In the genomic region with DNA sequence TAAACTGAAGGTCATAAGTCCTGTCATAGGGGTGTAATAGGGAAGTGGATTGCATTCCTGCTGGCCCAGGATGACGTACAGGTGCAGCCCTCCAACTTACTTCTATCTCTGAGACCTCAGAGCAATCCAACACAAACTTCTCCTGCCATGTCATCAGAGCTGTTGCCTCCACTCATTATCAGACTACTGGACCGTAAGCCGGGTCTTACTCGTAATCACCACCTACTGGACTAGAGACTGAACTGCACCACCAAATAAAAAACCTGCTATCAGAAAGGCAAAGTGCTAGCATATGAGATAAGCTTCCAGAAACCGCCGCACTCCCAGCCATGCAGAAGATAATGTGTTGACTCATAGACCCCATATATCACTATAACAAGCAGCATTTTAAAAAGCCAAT, we compare ENCODE assay signal across 10 cellular contexts.
A peak's percentile ranks its signal among the peaks of the same experiment; 100 is the strongest.
DNase-seq lines count a peak whose midpoint lies in the region; ATAC-seq and TF ChIP-seq lines count a peak whose summit lies in the region.
"Had no signal": no experiment of that assay in that cellular context is flagged by ENCODE, and none has a peak within 500 bp of the region (broad histone marks: within the 10 kb centered on the region; RNA-seq: fewer than 3 reads in every experiment).

No MANE protein-coding gene starts in this region.

- H3K79me2 ChIP-seq in HCT116 (ENCODE audit: insufficient read depth, low read length) = no peaks in the 10 kb centered on the region
- no peaks in the 10 kb centered on the region for H3K79me2 ChIP-seq in PC-9 (ENCODE audit: low read depth)

- no peaks in the 10 kb centered on the region for H3F3A ChIP-seq in PC-9 (ENCODE audit: insufficient read depth, low read depth)

- CTCF ChIA-PET in AG04449 (lab: Yijun Ruan, JAX) = interaction anchor here (0.6 to 1.0 kb wide), 3 partner anchors 14 to 867 kb away, joined by 3 to 4 read pairs (median 3); no protein-coding TSS in a partner anchor
- CTCF ChIA-PET in HCT116 (lab: Charles Lee) = no interaction called here
- CTCF ChIA-PET in PC-9 (lab: Charles Lee) = no interaction called here

- no peak overlapping the region for H3K9ac ChIP-seq in HCT116 (ENCODE audit: low read length)

- no peak for TF ChIP-seq POLR2A in HCT116 (IDR thresholded peaks at IDR 0.05; ENCODE audit: borderline replicate concordance, extremely low read depth, insufficient read depth, insufficient read length)

- RAD21 ChIA-PET in HCT116 (lab: Charles Lee; ENCODE audit: low non-redundant PET in 1 of 2, low total read pairs in 2 of 2, uncharacterized antibody in 2 of 2, unreplicated experiment in 2 of 2) = no interaction called here

- H3K4me2 ChIP-seq in HCT116 (ENCODE audit: low read length) (no peak overlapping the region), PC-9 (no peak overlapping the region)

- peak; percentile 30 for TF ChIP-seq CTCF in AG04449 (IDR thresholded peaks at IDR 0.05; ENCODE audit: insufficient read depth, low read length, missing control alignments)
- TF ChIP-seq CTCF in HCT116 (IDR thresholded peaks at IDR 0.05 in 2 of 3, conservative IDR thresholded peaks at IDR 0.05 in 1 of 3; ENCODE audit: borderline replicate concordance in 1 of 3, insufficient read depth in 1 of 3, low read depth in 2 of 3, low read length in 2 of 3) = peak in 2 of 3 experiments; percentile 36 to 43; a peak in 1 of 6 replicates
- peak; percentile 52 for TF ChIP-seq CTCF in PC-9 (conservative IDR thresholded peaks at IDR 0.05)
- TF ChIP-seq CTCF in fibroblast of villous mesenchyme (IDR thresholded peaks at IDR 0.05; ENCODE audit: insufficient read depth, low read depth, low read length) = peak; percentile 5

- no peak overlapping the region for H3K27ac ChIP-seq in HCT116 (ENCODE audit: low read depth, low read length)
- no peak overlapping the region for H3K27ac ChIP-seq in PC-9
- H3K27ac ChIP-seq: Peyer's patch had no signal

- H3K4me3 ChIP-seq in AG04449 (ENCODE audit: low read depth, low read length) (no peak overlapping the region), HCT116 (replicated peaks in 1 of 2; ENCODE audit: low read depth in 1 of 2, low read length in 2 of 2) (no peak overlapping the region), PC-9 (no peak overlapping the region), fibroblast of villous mesenchyme (ENCODE audit: low read depth, low read length) (no peak overlapping the region)
- H3K4me3 ChIP-seq: Peyer's patch had no signal

- H3K27me3 ChIP-seq in HCT116 (ENCODE audit: insufficient read depth, low read length) (no peaks in the 10 kb centered on the region), PC-9 (ENCODE audit: insufficient read depth, low read depth) (no peaks in the 10 kb centered on the region)
- H3K27me3 ChIP-seq: Peyer's patch had no signal

- ATAC-seq in HCT116 (peak; percentile 47; the same call in 1 of the 2 replicates), HG02678 (IDR thresholded peaks at IDR 0.05; ENCODE audit: unreplicated experiment) (no peak)

- POLR2A ChIA-PET in AG04449 (lab: Yijun Ruan, JAX) = no interaction called here
- POLR2A ChIA-PET in HCT116 (lab: Charles Lee) = no interaction called here
- POLR2A ChIA-PET in PC-9 (lab: Charles Lee; ENCODE audit: unreplicated experiment) = no interaction called here

- no peak overlapping the region for H2AFZ ChIP-seq in HCT116 (ENCODE audit: low read depth, low read length, poor library complexity, severe bottlenecking)
- no peak overlapping the region for H2AFZ ChIP-seq in PC-9

- H4K20me1 ChIP-seq in HCT116 (ENCODE audit: insufficient read depth) = no peaks in the 10 kb centered on the region
- H4K20me1 ChIP-seq in PC-9 (ENCODE audit: insufficient read depth) = no peaks in the 10 kb centered on the region

- peaks cover 0 to 3% of the 10 kb centered on the region in 2 experiments; a peak in 2 of 4 replicates for H3K9me3 ChIP-seq in HCT116 (ENCODE audit: control insufficient read depth in 1 of 2, insufficient read depth in 1 of 2, low read depth in 1 of 2, low read length in 2 of 2)
- H3K9me3 ChIP-seq in PC-9 (ENCODE audit: insufficient read depth, low read depth) = no peaks in the 10 kb centered on the region
- H3K9me3 ChIP-seq: Peyer's patch had no signal

- intact Hi-C loops in HCT116 (cut with micrococcal nuclease) = no loop called here
- intact Hi-C loops in PC-9 (cut with micrococcal nuclease; ENCODE audit: unreplicated experiment) = no loop called here

- BruUV-seq in HCT116 (replicated peaks; lab: Mats Ljungman, UMichigan) = no TSS peak
- BruUV-seq in PC-9 (replicated peaks; lab: Mats Ljungman, UMichigan) = no TSS peak

- 0 out of 2 replicates have a peak, but pooled peaks have one; percentile 9 for TF ChIP-seq RAD21 in HCT116 (IDR thresholded peaks at IDR 0.05; ENCODE audit: low read depth)

- no peaks in the 10 kb centered on the region for H3K9me2 ChIP-seq in HCT116 (ENCODE audit: insufficient read depth)
- H3K9me2 ChIP-seq in PC-9 (ENCODE audit: insufficient read depth) = no peaks in the 10 kb centered on the region; the same call in 1 of the 2 replicates

- no peaks in the 10 kb centered on the region for H3K4me1 ChIP-seq in HCT116 (ENCODE audit: control insufficient read depth in 1 of 2, insufficient read depth in 2 of 2, low read length in 2 of 2)
- H3K4me1 ChIP-seq in PC-9 (replicated peaks; ENCODE audit: insufficient read depth) = no peaks in the 10 kb centered on the region
- H3K4me1 ChIP-seq: Peyer's patch had no signal

- H3K36me3 ChIP-seq in HCT116 (ENCODE audit: control insufficient read depth in 1 of 2, insufficient read depth in 2 of 2, low read length in 2 of 2) (no peaks in the 10 kb centered on the region), PC-9 (ENCODE audit: low read depth) (no peaks in the 10 kb centered on the region)
- H3K36me3 ChIP-seq: Peyer's patch had no signal

- DNase-seq in AG04449 (ENCODE audit: low read depth, low spot score) (no peak), HCT116 (ENCODE audit: low read depth, low spot score) (peak; percentile 0), PC-9 (no peak), fibroblast of villous mesenchyme (ENCODE audit: low read depth) (no peak), HuH-7.5 (ENCODE audit: low spot score) (no peak), GM19238 (ENCODE audit: insufficient read length, low spot score) (no peak)
- DNase-seq in stimulated activated CD4-positive, alpha-beta T cell treated with anti-CD3 and anti-CD28 coated beads, Interleukin-4, amount 100 ng/mL, for 4 hours = no peak
- DNase-seq: CD8-positive, alpha-beta memory T cell; Peyer's patch had no signal

TF ChIP-seq in HCT116, 20 proteins besides CTCF, POLR2A, EP300 and RAD21:
- no peak for TF ChIP-seq YY1 (IDR thresholded peaks at IDR 0.05; ENCODE audit: extremely low read depth, insufficient replicate concordance, low read depth, low read length)
TF ChIP-seq in HCT116: peak in this region for 0.
